25 cellular contexts compared by ENCODE assay signal in genomic region chr14:29265852-29266251, GRCh38.
A peak's percentile ranks its signal among the peaks of the same experiment; 100 is the strongest.
DNase-seq lines count a peak whose midpoint lies in the region; ATAC-seq, FAIRE-seq and TF ChIP-seq lines count a peak whose summit lies in the region.
"Had no signal": no experiment of that assay in that cellular context is flagged by ENCODE, and none has a peak within 500 bp of the region (broad histone marks: within the 10 kb centered on the region; RNA-seq: fewer than 3 reads in every experiment).

No MANE protein-coding gene starts in this region.

- H3K79me2 ChIP-seq in SK-N-SH (ENCODE audit: insufficient read depth) = no peaks in the 10 kb centered on the region
- H3K79me2 ChIP-seq in GM12878 (ENCODE audit: control insufficient read depth, insufficient read depth, low read length) = no peaks in the 10 kb centered on the region

- TF ChIP-seq POLR2A in GM12878 (IDR thresholded peaks at IDR 0.05; ENCODE audit: low read depth, low read length) = no peak

- BruUV-seq in GM12878 (replicated peaks; lab: Mats Ljungman, UMichigan) = no TSS peak

- no peak overlapping the region for H3K4me2 ChIP-seq in SK-N-SH
- H3K4me2 ChIP-seq in GM12878 (ENCODE audit: control insufficient read depth, insufficient read depth) = no peak overlapping the region
- H3K4me2 ChIP-seq: BLaER1 had no signal

- TF ChIP-seq EP300 in SK-N-SH (IDR thresholded peaks at IDR 0.05; ENCODE audit: borderline replicate concordance in 1 of 2, low read depth in 1 of 2, low read length in 1 of 2) (no peak), GM12878 (IDR thresholded peaks at IDR 0.05; ENCODE audit: borderline replicate concordance in 1 of 2, control insufficient read depth in 1 of 2, low read depth in 2 of 2, low read length in 2 of 2) (no peak)

- POLR2A ChIA-PET in SK-N-SH (lab: Yijun Ruan, JAX) (no interaction called here), GM12878 (lab: Charles Lee) (no interaction called here)

- in situ Hi-C loops in GM12878 (cut with MboI) = no loop called here

- no peaks in the 10 kb centered on the region for H3K4me1 ChIP-seq in SK-N-SH (ENCODE audit: control insufficient read depth in 1 of 2, insufficient read depth in 2 of 2, low read depth in 1 of 2, low read length in 1 of 2)
- H3K4me1 ChIP-seq in GM12878 (ENCODE audit: control insufficient read depth, insufficient read depth, low read length) = no peaks in the 10 kb centered on the region
- H3K4me1 ChIP-seq: BE2C, BLaER1 had no signal

- H4K20me1 ChIP-seq in SK-N-SH (ENCODE audit: insufficient read depth) (no peaks in the 10 kb centered on the region), GM12878 (ENCODE audit: control insufficient read depth, insufficient read depth) (no peaks in the 10 kb centered on the region)
- H4K20me1 ChIP-seq: BLaER1 had no signal

- H3F3A ChIP-seq in SK-N-SH (replicated peaks; ENCODE audit: insufficient read depth) = no peaks in the 10 kb centered on the region

- intact Hi-C loops in GM12878 (cut with micrococcal nuclease; ENCODE audit: unreplicated experiment) = no loop called here

- H3K9me3 ChIP-seq in SK-N-SH = no peaks in the 10 kb centered on the region
- H3K9me3 ChIP-seq in GM12878 (replicated peaks; ENCODE audit: control insufficient read depth, insufficient read depth, low read length) = no peaks in the 10 kb centered on the region
- H3K9me3 ChIP-seq: BE2C, BLaER1 had no signal

- TF ChIP-seq CTCF in SK-N-SH (IDR thresholded peaks at IDR 0.05) (no peak), GM12878 (IDR thresholded peaks at IDR 0.05 in 2 of 3, conservative IDR thresholded peaks at IDR 0.05 in 1 of 3; ENCODE audit: control insufficient read depth in 2 of 3, extremely low read depth in 1 of 3, insufficient read depth in 1 of 3, low read depth in 3 of 3, low read length in 3 of 3) (no peak)

- SMC1A ChIA-PET in GM12878 (lab: Charles Lee; ENCODE audit: uncharacterized antibody, unreplicated experiment) = no interaction called here

- RAD21 ChIA-PET in GM12878 (lab: Charles Lee; ENCODE audit: unreplicated experiment) = no interaction called here

- H3K9ac ChIP-seq in SK-N-SH = no peak overlapping the region
- no peak overlapping the region for H3K9ac ChIP-seq in GM12878 (ENCODE audit: control insufficient read depth, insufficient read depth, low read length)
- H3K9ac ChIP-seq: BLaER1 had no signal

- H3K36me3 ChIP-seq in SK-N-SH (replicated peaks in 1 of 2; ENCODE audit: control insufficient read depth in 1 of 2, insufficient read depth in 2 of 2, low read length in 1 of 2) = peaks cover 0 to 4% of the 10 kb centered on the region in 2 experiments
- no peaks in the 10 kb centered on the region for H3K36me3 ChIP-seq in GM12878 (ENCODE audit: control insufficient read depth in 2 of 2, insufficient read depth in 2 of 2, low read length in 1 of 2)
- H3K36me3 ChIP-seq: BE2C, BLaER1 had no signal

- H3K9me2 ChIP-seq in SK-N-SH = no peaks in the 10 kb centered on the region

- no peaks in the 10 kb centered on the region for H3K27me3 ChIP-seq in SK-N-SH (ENCODE audit: insufficient read depth)
- H3K27me3 ChIP-seq in GM12878 (replicated peaks in 1 of 2; ENCODE audit: control insufficient read depth in 2 of 2, insufficient read depth in 2 of 2, low read length in 1 of 2) = no peaks in the 10 kb centered on the region
- H3K27me3 ChIP-seq: BE2C, BLaER1 had no signal

- no peak overlapping the region for H3K4me3 ChIP-seq in SK-N-SH (ENCODE audit: low read depth in 2 of 2, low read length in 1 of 2)
- no peak overlapping the region for H3K4me3 ChIP-seq in GM12878
- H3K4me3 ChIP-seq: BLaER1 had no signal

- DNase-seq in SK-N-SH (no peak), HTR-8/SVneo (ENCODE audit: insufficient read length, low spot score) (no peak), GM12878 (ENCODE audit: low read depth, low spot score) (no peak), NCI-H2171 treated with DMSO at 0.1 percent for 48 hours (lab: John Stamatoyannopoulos, UW) (no peak), NAMALWA (ENCODE audit: low spot score) (no peak)
- DNase-seq: 8988T; ACHN; BE2C; C1 segment of cervical spinal cord; CD4-positive, alpha-beta memory T cell; CD4-positive, CD25-positive, alpha-beta regulatory T cell; CD8-positive, alpha-beta memory T cell; COR-L47; DMS 273 treated with DMSO at 0.1 percent for 48 hours; DMS153; DMS53; DMS79; DND-41; EL; GDM1 had no signal

- TF ChIP-seq RAD21 in SK-N-SH (IDR thresholded peaks at IDR 0.05; ENCODE audit: low read length) (no peak), GM12878 (IDR thresholded peaks at IDR 0.05; ENCODE audit: insufficient read depth, low read depth, low read length) (no peak)

- CTCF ChIA-PET in SK-N-SH (lab: Yijun Ruan, JAX) (no interaction called here), GM12878 (lab: Yijun Ruan, JAX) (no interaction called here)

- H2AFZ ChIP-seq in SK-N-SH (ENCODE audit: low read depth) = peak overlapping the region; percentile 26; the same call in 1 of the 2 replicates
- H2AFZ ChIP-seq in GM12878 (ENCODE audit: control insufficient read depth, low read depth, low read length) = no peak overlapping the region

- no peak for ATAC-seq in SK-N-SH treated with all-trans-retinoic acid at 6 μM for 48 hours
- no peak for ATAC-seq in GM12878

- H3K27ac ChIP-seq in SK-N-SH (ENCODE audit: low read depth in 2 of 2, low read length in 1 of 2) (no peak overlapping the region), GM12878 (ENCODE audit: control insufficient read depth, insufficient read depth) (no peak overlapping the region)
- H3K27ac ChIP-seq: BLaER1 had no signal

- 19% methylated on average over 1 of the region's 1 CpG for WGBS in SK-N-SH (ENCODE audit: low lambda C conversion rate)
- 5% methylated on average over 1 of the region's 1 CpG for WGBS in GM12878 (ENCODE audit: insufficient coverage, insufficient replicate concordance, low lambda C conversion rate, missing lambda C conversion rate)

- FAIRE-seq in HTR-8/SVneo (lab: Jason Lieb, UNC) (peak; percentile 72), GM12878 (lab: Jason Lieb, UNC) (peak; percentile 27)
- FAIRE-seq: A204.1, GM12891, GM19239 had no signal

TF ChIP-seq in SK-N-SH, 30 proteins besides CTCF, POLR2A, EP300 and RAD21 (continues in another document):
- TF ChIP-seq GABPA (IDR thresholded peaks at IDR 0.05; ENCODE audit: low read depth) (no peak), MXI1 (IDR thresholded peaks at IDR 0.05; ENCODE audit: low read depth, low read length) (no peak), JUND (IDR thresholded peaks at IDR 0.05) (no peak), USF2 (IDR thresholded peaks at IDR 0.05; ENCODE audit: borderline replicate concordance, low read depth, low read length) (no peak), TCF12 (IDR thresholded peaks at IDR 0.05) (no peak), RFX5 (IDR thresholded peaks at IDR 0.05; ENCODE audit: low read length) (no peak), POLR2AphosphoS5 (IDR thresholded peaks at IDR 0.05; ENCODE audit: low read depth, low read length) (no peak), FOXJ3 (CRISPR knock-in tag; IDR thresholded peaks at IDR 0.05) (no peak)

TF ChIP-seq in SK-N-SH treated with all-trans-retinoic acid at 6 μM for 48 hours, 23 proteins besides CTCF, POLR2A, EP300 and RAD21 (continues in another document):
- TF ChIP-seq PPARA (CRISPR knock-in tag; IDR thresholded peaks at IDR 0.05; ENCODE audit: borderline replicate concordance) (no peak), ESRRG (CRISPR knock-in tag; IDR thresholded peaks at IDR 0.05) (no peak)
- TF ChIP-seq, protein P1, sequence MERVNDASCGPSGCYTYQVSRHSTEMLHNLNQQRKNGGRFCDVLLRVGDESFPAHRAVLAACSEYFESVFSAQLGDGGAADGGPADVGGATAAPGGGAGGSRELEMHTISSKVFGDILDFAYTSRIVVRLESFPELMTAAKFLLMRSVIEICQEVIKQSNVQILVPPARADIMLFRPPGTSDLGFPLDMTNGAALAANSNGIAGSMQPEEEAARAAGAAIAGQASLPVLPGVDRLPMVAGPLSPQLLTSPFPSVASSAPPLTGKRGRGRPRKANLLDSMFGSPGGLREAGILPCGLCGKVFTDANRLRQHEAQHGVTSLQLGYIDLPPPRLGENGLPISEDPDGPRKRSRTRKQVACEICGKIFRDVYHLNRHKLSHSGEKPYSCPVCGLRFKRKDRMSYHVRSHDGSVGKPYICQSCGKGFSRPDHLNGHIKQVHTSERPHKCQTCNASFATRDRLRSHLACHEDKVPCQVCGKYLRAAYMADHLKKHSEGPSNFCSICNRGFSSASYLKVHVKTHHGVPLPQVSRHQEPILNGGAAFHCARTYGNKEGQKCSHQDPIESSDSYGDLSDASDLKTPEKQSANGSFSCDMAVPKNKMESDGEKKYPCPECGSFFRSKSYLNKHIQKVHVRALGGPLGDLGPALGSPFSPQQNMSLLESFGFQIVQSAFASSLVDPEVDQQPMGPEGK (CRISPR knock-in tag; IDR thresholded peaks at IDR 0.05; ENCODE audit: borderline replicate concordance) = no peak

TF ChIP-seq in GM12878, 131 proteins besides CTCF, POLR2A, EP300 and RAD21 (continues in another document):
- TF ChIP-seq MAX (IDR thresholded peaks at IDR 0.05; ENCODE audit: low read depth, low read length) (no peak), IKZF1 (conservative IDR thresholded peaks at IDR 0.05) (no peak)
